9 cellular contexts compared by ENCODE assay signal in genomic region chr10:62632071-62632809, GRCh38.
DNase-seq lines count a peak whose midpoint lies in the region; ATAC-seq and TF ChIP-seq lines count a peak whose summit lies in the region.
"Had no signal": no experiment of that assay in that cellular context is flagged by ENCODE, and none has a peak within 500 bp of the region (broad histone marks: within the 10 kb centered on the region; RNA-seq: fewer than 3 reads in every experiment).

No MANE protein-coding gene starts in this region.

- H3K9me3 Mint-ChIP-seq in natural killer cell treated with Interleukin-12 subunit alpha and Interleukin-12 subunit beta and Interleukin-15 and Interleukin-18, amount 100 ng/mL, for 72 hours, result no peaks in the 10 kb centered on the region

- ATAC-seq in GM18502 (IDR thresholded peaks at IDR 0.05; ENCODE audit: poor library complexity, unreplicated experiment) (peak; percentile 84), HG02610 (IDR thresholded peaks at IDR 0.05; ENCODE audit: unreplicated experiment) (peak; percentile 78)
- peak; percentile 94 to 96 for ATAC-seq in natural killer cell treated with Interleukin-12 subunit alpha and Interleukin-12 subunit beta and Interleukin-15 and Interleukin-18, amount 100 ng/mL, for 72 hours

- H3K27ac Mint-ChIP-seq in natural killer cell treated with Interleukin-12 subunit alpha and Interleukin-12 subunit beta and Interleukin-15 and Interleukin-18, amount 100 ng/mL, for 72 hours, result peak overlapping the region; percentile 91 to 96

- no peaks in the 10 kb centered on the region for H3K27me3 Mint-ChIP-seq in natural killer cell treated with Interleukin-12 subunit alpha and Interleukin-12 subunit beta and Interleukin-15 and Interleukin-18, amount 100 ng/mL, for 72 hours

- POLR2A ChIA-PET in HEK293T (lab: Yijun Ruan, JAX), result no interaction called here

- no peaks in the 10 kb centered on the region for H3K36me3 Mint-ChIP-seq in natural killer cell treated with Interleukin-12 subunit alpha and Interleukin-12 subunit beta and Interleukin-15 and Interleukin-18, amount 100 ng/mL, for 72 hours

- peak; percentile 70 for DNase-seq in NCI-H748 (lab: John Stamatoyannopoulos, UW; ENCODE audit: unreplicated experiment)
- peak; percentile 50 for DNase-seq in activated gamma-delta T cell treated with Interleukin-2 at 50 U/mL for 16 hours
- peak; percentile 76 for DNase-seq in natural killer cell treated with Interleukin-12 subunit alpha and Interleukin-12 subunit beta and Interleukin-15 and Interleukin-18, amount 100 ng/mL, for 72 hours (ENCODE audit: low spot score)
- DNase-seq in hippocampal formation (lab: John Stamatoyannopoulos, UW), result no peak
- DNase-seq in NCI-H187 treated with DMSO at 0.1 percent for 48 hours (lab: John Stamatoyannopoulos, UW), result no peak
- no peak for DNase-seq in HEK293T (ENCODE audit: extremely low spot score)
- DNase-seq: IMR-90 had no signal

- CTCF ChIA-PET in HEK293T (lab: Yijun Ruan, JAX), result no interaction called here

- peak overlapping the region; percentile 86 for H3K4me3 Mint-ChIP-seq in natural killer cell treated with Interleukin-12 subunit alpha and Interleukin-12 subunit beta and Interleukin-15 and Interleukin-18, amount 100 ng/mL, for 72 hours

- H3K4me1 Mint-ChIP-seq in natural killer cell treated with Interleukin-12 subunit alpha and Interleukin-12 subunit beta and Interleukin-15 and Interleukin-18, amount 100 ng/mL, for 72 hours (ENCODE audit: low read depth in 2 of 2), result peaks cover 26 to 31% of the 10 kb centered on the region in 2 donors

TF ChIP-seq in HEK293T, 16 proteins besides CTCF, POLR2A, EP300 and RAD21:
- no peak for TF ChIP-seq SUZ12 (IDR thresholded peaks at IDR 0.05)
- no peak for TF ChIP-seq L3MBTL2 (conservative IDR thresholded peaks at IDR 0.05)
- no peak for TF ChIP-seq HDGF (IDR thresholded peaks at IDR 0.05; ENCODE audit: borderline replicate concordance)
- TF ChIP-seq FOXA1 (IDR thresholded peaks at IDR 0.05), result no peak
- TF ChIP-seq ARNT (IDR thresholded peaks at IDR 0.05), result no peak

Comparison
In these comparisons a context has a peak if more than half of its experiments do, and no peak if none do; other contexts are left out.
1. DNase-seq: peak in NCI-H748 (single experiment), activated gamma-delta T cell treated with Interleukin-2 at 50 U/mL for 16 hours (single experiment) and natural killer cell treated with Interleukin-12 subunit alpha and Interleukin-12 subunit beta and Interleukin-15 and Interleukin-18, amount 100 ng/mL, for 72 hours (single experiment); none in hippocampal formation (0 of 2), NCI-H187 treated with DMSO at 0.1 percent for 48 hours (single experiment) and HEK293T (single experiment).
2. Peak in every context shown above with its lines, with median percentiles within 50 percentile points of each other: ATAC-seq.